ENCODE assay signal across 1 cellular context in genomic region chr6:46917002-46917401, GRCh38.
TF ChIP-seq lines count a peak whose summit lies in the region.

No MANE protein-coding gene starts in this region.

TF ChIP-seq in HEK293, 187 proteins besides CTCF, POLR2A, EP300 and RAD21 (continued from another document):
- TF ChIP-seq ZNF223 (tag by site-specific recombination; IDR thresholded peaks at IDR 0.05): no peak
- TF ChIP-seq SP3 (tag by site-specific recombination; IDR thresholded peaks at IDR 0.05): no peak
- no peak for TF ChIP-seq ZXDB (tag by site-specific recombination; IDR thresholded peaks at IDR 0.05)
- TF ChIP-seq ZNF549 (tag by site-specific recombination; IDR thresholded peaks at IDR 0.05): peak; percentile 64
- TF ChIP-seq ZNF514 (tag by site-specific recombination; IDR thresholded peaks at IDR 0.05): no peak
- TF ChIP-seq ZBTB17 (tag by site-specific recombination; IDR thresholded peaks at IDR 0.05): no peak
- no peak for TF ChIP-seq ZNF501 (tag by site-specific recombination; IDR thresholded peaks at IDR 0.05)
- no peak for TF ChIP-seq ZNF664 (tag by site-specific recombination; IDR thresholded peaks at IDR 0.05)
- no peak for TF ChIP-seq MYNN (tag by site-specific recombination; IDR thresholded peaks at IDR 0.05; ENCODE audit: borderline replicate concordance)
- no peak for TF ChIP-seq ZNF280C (tag by site-specific recombination; IDR thresholded peaks at IDR 0.05)
- TF ChIP-seq ZNF704 (tag by site-specific recombination; IDR thresholded peaks at IDR 0.05): no peak
- no peak for TF ChIP-seq PRDM2 (tag by site-specific recombination; IDR thresholded peaks at IDR 0.05; ENCODE audit: borderline replicate concordance)
- TF ChIP-seq SP7 (tag by site-specific recombination; IDR thresholded peaks at IDR 0.05): no peak
- no peak for TF ChIP-seq ZFP41 (tag by site-specific recombination; IDR thresholded peaks at IDR 0.05; ENCODE audit: borderline replicate concordance)
- TF ChIP-seq ZNF513 (tag by site-specific recombination; IDR thresholded peaks at IDR 0.05): peak; percentile 83
- TF ChIP-seq GLI2 (tag by site-specific recombination; IDR thresholded peaks at IDR 0.05; ENCODE audit: borderline replicate concordance, low read depth): peak; percentile 5; the same call in 1 of the 2 replicates
- no peak for TF ChIP-seq ZSCAN16 (tag by site-specific recombination; IDR thresholded peaks at IDR 0.05)
- TF ChIP-seq ZBTB20 (tag by site-specific recombination; IDR thresholded peaks at IDR 0.05): no peak
- no peak for TF ChIP-seq ZNF202 (tag by site-specific recombination; IDR thresholded peaks at IDR 0.05; ENCODE audit: borderline replicate concordance)
- TF ChIP-seq ZNF184 (tag by site-specific recombination; IDR thresholded peaks at IDR 0.05): peak; percentile 42; the same call in 1 of the 2 replicates
- TF ChIP-seq ZNF626 (tag by site-specific recombination; IDR thresholded peaks at IDR 0.05): no peak
- TF ChIP-seq ZNF76 (tag by site-specific recombination; IDR thresholded peaks at IDR 0.05; ENCODE audit: borderline replicate concordance, low read depth): no peak
- TF ChIP-seq KLF10 (tag by site-specific recombination; IDR thresholded peaks at IDR 0.05): peak; percentile 50; the same call in 1 of the 2 replicates
- TF ChIP-seq ZNF140 (tag by site-specific recombination; IDR thresholded peaks at IDR 0.05): no peak
- no peak for TF ChIP-seq ZNF624 (tag by site-specific recombination; IDR thresholded peaks at IDR 0.05)
